29 cellular contexts compared by ENCODE assay signal in genomic region chr17:16461606-16461866, GRCh38. TPM values are rescaled to one million over a fixed set of nuclear protein-coding genes. Genes with fewer than 3 reads are reported as not detected.
"Had no signal": no experiment of that assay in that cellular context is flagged by ENCODE, and none has a peak within 500 bp of the region (broad histone marks: within the 10 kb centered on the region; RNA-seq: fewer than 3 reads in every experiment).

No MANE protein-coding gene starts in this region.

- H3K4me3 Mint-ChIP-seq: dendritic cell treated with granulocyte-macrophage colony-stimulating factor and Interleukin-4, amounts not matched to agents 40 ng/mL and 50 ng/mL, for 4 days; effector memory CD8-positive, alpha-beta T cell; endodermal cell had no signal

- DNase-seq: colonic mucosa; cortex of kidney; dermis blood vessel endothelial cell; dorsolateral prefrontal cortex; effector CD4-positive, alpha-beta T cell; effector CD8-positive, alpha-beta T cell; effector memory CD4-positive, alpha-beta T cell; effector memory CD8-positive, alpha-beta T cell; endodermal cell; erythroblast; esophagus squamous epithelium; foreskin fibroblast; foreskin keratinocyte; foreskin melanocyte; gastrocnemius medialis; glutamatergic neuron; head of caudate nucleus; heart left ventricle; heart right ventricle had no signal

- H3K36me3 ChIP-seq: colonic mucosa, gastrocnemius medialis, heart left ventricle had no signal

- H3K4me3 ChIP-seq: colonic mucosa, coronary artery, dorsolateral prefrontal cortex, esophagus muscularis mucosa, esophagus squamous epithelium, gastrocnemius medialis, gastroesophageal sphincter, heart left ventricle, heart right ventricle had no signal

- H3K4me1 ChIP-seq: foreskin keratinocyte had no signal

- H3K9me3 Mint-ChIP-seq: dendritic cell treated with granulocyte-macrophage colony-stimulating factor and Interleukin-4, amounts not matched to agents 40 ng/mL and 50 ng/mL, for 4 days; effector memory CD8-positive, alpha-beta T cell; endodermal cell had no signal

- H3K27ac Mint-ChIP-seq: dendritic cell treated with granulocyte-macrophage colony-stimulating factor and Interleukin-4, amounts not matched to agents 40 ng/mL and 50 ng/mL, for 4 days; endodermal cell had no signal

- ATAC-seq: effector memory CD8-positive, alpha-beta T cell; esophagus mucosa; foreskin keratinocyte; gastrocnemius medialis; gastroesophageal sphincter; heart left ventricle; heart right ventricle had no signal

- H3K27ac ChIP-seq: colonic mucosa, coronary artery, epithelial cell of prostate, esophagus muscularis mucosa, esophagus squamous epithelium, foreskin keratinocyte, gastrocnemius medialis, gastroesophageal sphincter, heart left ventricle, heart right ventricle had no signal

- H3K27me3 ChIP-seq: colonic mucosa, dorsolateral prefrontal cortex, esophagus muscularis mucosa, esophagus squamous epithelium, gastrocnemius medialis, gastroesophageal sphincter, heart left ventricle, heart right ventricle had no signal

- H3K27me3 Mint-ChIP-seq: dendritic cell treated with granulocyte-macrophage colony-stimulating factor and Interleukin-4, amounts not matched to agents 40 ng/mL and 50 ng/mL, for 4 days; effector memory CD8-positive, alpha-beta T cell had no signal

- FAIRE-seq: colon, endometrium, endothelial cell of umbilical vein, frontal cortex had no signal

- H3K9me3 ChIP-seq: colonic mucosa, esophagus muscularis mucosa, esophagus squamous epithelium, gastrocnemius medialis, gastroesophageal sphincter, heart left ventricle, heart right ventricle had no signal

RNA-seq across cellular contexts. Expression of gene LRRC75A, which starts 30.5 kb away (rescaled TPM):
- total RNA-seq: foreskin keratinocyte had no signal
